In genomic region chr9:61853624-61854261, GRCh38 we compare ENCODE assay signal across 8 cellular contexts.
DNase-seq lines count a peak whose midpoint lies in the region; ATAC-seq and TF ChIP-seq lines count a peak whose summit lies in the region.
"Not testable (repeated sequence)": the region's sequence is repeated elsewhere in the genome, so short reads cannot be mapped to it uniquely, and the experiment has no call there.

No MANE protein-coding gene starts in this region.

- H3K27me3 ChIP-seq in BE2C, esophagus muscularis mucosa: not testable (repeated sequence)

- WGBS in esophagus muscularis mucosa = no CpG with 5 or more reads among the region's 40 CpGs

- not testable (repeated sequence) for H3K36me3 ChIP-seq in BE2C, esophagus muscularis mucosa

- TF ChIP-seq CTCF in BE2C (IDR thresholded peaks at IDR 0.05; ENCODE audit: low read depth, low read length); esophagus muscularis mucosa (IDR thresholded peaks at IDR 0.05); omental fat pad (IDR thresholded peaks at IDR 0.05): not testable (repeated sequence)

- ATAC-seq in GM19468 (IDR thresholded peaks at IDR 0.05; ENCODE audit: extremely low read depth, unreplicated experiment) = peak; percentile 29
- peak; percentile 87 for ATAC-seq in HG03064 (IDR thresholded peaks at IDR 0.05; ENCODE audit: low read depth, unreplicated experiment)
- peak; percentile 72 to 75 for ATAC-seq in activated T-cell treated with anti-CD3 and anti-CD28 coated beads, Interleukin-2, amount 50 U/mL, for 4 hours
- ATAC-seq in omental fat pad (ENCODE audit: low FRiP score) = peak; percentile 78

- not testable (repeated sequence) for H3K9me3 ChIP-seq in BE2C, esophagus muscularis mucosa

- H3K9me3 Mint-ChIP-seq in activated T-cell treated with anti-CD3 and anti-CD28 coated beads, Interleukin-2, amount 50 U/mL, for 4 hours = not testable (repeated sequence)

- not testable (repeated sequence) for H3K27me3 Mint-ChIP-seq in activated T-cell treated with anti-CD3 and anti-CD28 coated beads, Interleukin-2, amount 50 U/mL, for 4 hours (ENCODE audit: low read depth)

- intact Hi-C loops in esophagus muscularis mucosa (cut with DNase I) = not testable (repeated sequence)

- H3K4me3 ChIP-seq in BE2C (ENCODE audit: low read depth, low read length) = not testable (repeated sequence)
- H3K4me3 ChIP-seq in esophagus muscularis mucosa = peak overlapping the region; percentile 48 to 58 (median 50)

- not testable (repeated sequence) for H3K4me1 ChIP-seq in BE2C, esophagus muscularis mucosa

- peak overlapping the region; percentile 52 to 75 (median 70) for H3K27ac ChIP-seq in esophagus muscularis mucosa (replicated peaks in 1 of 4)

- TF ChIP-seq POLR2A in esophagus muscularis mucosa (IDR thresholded peaks at IDR 0.05; ENCODE audit: low read depth) = not testable (repeated sequence)

- not testable (repeated sequence) for H3K36me3 Mint-ChIP-seq in activated T-cell treated with anti-CD3 and anti-CD28 coated beads, Interleukin-2, amount 50 U/mL, for 4 hours (ENCODE audit: insufficient read depth)

- not testable (repeated sequence) for H3K4me1 Mint-ChIP-seq in activated T-cell treated with anti-CD3 and anti-CD28 coated beads, Interleukin-2, amount 50 U/mL, for 4 hours (ENCODE audit: low read depth)

- H3K4me3 Mint-ChIP-seq in activated T-cell treated with anti-CD3 and anti-CD28 coated beads, Interleukin-2, amount 50 U/mL, for 4 hours = not testable (repeated sequence)

- DNase-seq in BE2C (peak; percentile 77), T-helper 2 cell (peak in 4 of 5 experiments; percentile 54 to 87 (median 82)), omental fat pad (ENCODE audit: low spot score) (peak; percentile 30)
- peak; percentile 81 for DNase-seq in activated T-cell treated with anti-CD3 and anti-CD28 coated beads, Interleukin-2, amount 50 U/mL, for 4 hours
- DNase-seq in esophagus muscularis mucosa (ENCODE audit: extremely low spot score) = not testable (repeated sequence)
- DNase-seq in stimulated activated CD8-positive, alpha-beta memory T cell treated with anti-CD3 and anti-CD28 coated beads, Interleukin-15, amount 100 ng/mL, for 1 hour (ENCODE audit: low read depth) = peak; percentile 76

- TF ChIP-seq EP300 in esophagus muscularis mucosa (IDR thresholded peaks at IDR 0.05) = not testable (repeated sequence)

Comparison
In these comparisons a context has a peak if more than half of its experiments do, and no peak if none do; other contexts are left out.
1. ATAC-seq: peak in every context shown above with its lines; median percentile 87 in HG03064; 78 in omental fat pad; 74 in activated T-cell treated with anti-CD3 and anti-CD28 coated beads, Interleukin-2, amount 50 U/mL, for 4 hours; 29 in GM19468.